In the genomic region with DNA sequence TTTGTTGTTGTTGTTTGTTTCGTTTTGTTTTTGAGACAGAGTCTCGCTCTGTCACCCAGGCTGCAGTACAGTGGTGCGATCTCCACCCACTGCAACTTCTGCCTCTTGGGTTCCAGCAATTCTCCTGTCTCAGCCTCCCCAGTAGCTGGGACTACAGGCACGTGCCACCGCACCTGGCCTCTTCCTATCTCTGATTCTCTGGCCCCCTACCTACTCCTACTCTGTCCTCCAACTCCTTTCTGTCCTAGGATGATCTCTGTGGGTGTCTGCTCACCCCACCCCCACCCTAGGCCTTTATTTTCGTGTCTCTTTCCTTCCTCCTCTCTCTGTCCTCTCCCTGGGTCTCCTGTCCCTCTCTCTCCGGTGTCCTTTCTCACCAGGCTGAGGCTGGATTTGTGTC, we compare ENCODE assay signal across 10 cellular contexts. TPM values are rescaled to one million over a fixed set of nuclear protein-coding genes. Genes with fewer than 3 reads are reported as not detected.
DNase-seq lines count a peak whose midpoint lies in the region; ATAC-seq lines count a peak whose summit lies in the region.
"Had no signal": no experiment of that assay in that cellular context is flagged by ENCODE, and none has a peak within 500 bp of the region (broad histone marks: within the 10 kb centered on the region; RNA-seq: fewer than 3 reads in every experiment).

No MANE protein-coding gene starts in this region.

- peaks cover 38% of the 10 kb centered on the region for H3K36me3 Mint-ChIP-seq in stimulated activated naive CD8-positive, alpha-beta T cell treated with anti-CD3 and anti-CD28 coated beads, Interleukin-15, Interleukin-2, amounts not matched to agents 100 ng/mL and 50 ng/mL, for 24 hours (ENCODE audit: low read depth)
- H3K36me3 Mint-ChIP-seq in activated T-helper 17 cell treated with anti-CD3 and anti-CD28 coated beads, Interleukin-2, amount 50 U/mL, for 72 hours (ENCODE audit: low read depth) = peaks cover 79% of the 10 kb centered on the region
- H3K36me3 Mint-ChIP-seq in memory B cell = peaks cover 15% of the 10 kb centered on the region

- peak overlapping the region; percentile 69 for H3K27ac Mint-ChIP-seq in stimulated activated naive CD8-positive, alpha-beta T cell treated with anti-CD3 and anti-CD28 coated beads, Interleukin-15, Interleukin-2, amounts not matched to agents 100 ng/mL and 50 ng/mL, for 24 hours
- H3K27ac Mint-ChIP-seq in activated T-helper 17 cell treated with anti-CD3 and anti-CD28 coated beads, Interleukin-2, amount 50 U/mL, for 72 hours = peak overlapping the region; percentile 98
- peak overlapping the region; percentile 98 for H3K27ac Mint-ChIP-seq in memory B cell

- no peaks in the 10 kb centered on the region for H3K27me3 Mint-ChIP-seq in stimulated activated naive CD8-positive, alpha-beta T cell treated with anti-CD3 and anti-CD28 coated beads, Interleukin-15, Interleukin-2, amounts not matched to agents 100 ng/mL and 50 ng/mL, for 24 hours
- no peaks in the 10 kb centered on the region for H3K27me3 Mint-ChIP-seq in activated T-helper 17 cell treated with anti-CD3 and anti-CD28 coated beads, Interleukin-2, amount 50 U/mL, for 72 hours
- H3K27me3 Mint-ChIP-seq in memory B cell = no peaks in the 10 kb centered on the region

- ATAC-seq in stimulated activated naive CD8-positive, alpha-beta T cell treated with anti-CD3 and anti-CD28 coated beads, Interleukin-15, Interleukin-2, amounts not matched to agents 100 U/mL and 50 U/mL, for 24 hours = no peak
- ATAC-seq in activated T-helper 17 cell treated with anti-CD3 and anti-CD28 coated beads, Interleukin-2, amount 50 U/mL, for 72 hours (replicated peaks) = no peak
- no peak for ATAC-seq in memory B cell (ENCODE audit: low read depth)
- no peak for ATAC-seq in HG03280 (IDR thresholded peaks at IDR 0.05; ENCODE audit: unreplicated experiment)
- ATAC-seq in HG03565 (IDR thresholded peaks at IDR 0.05; ENCODE audit: unreplicated experiment) = no peak
- ATAC-seq: body of pancreas had no signal

- H3K4me1 Mint-ChIP-seq in stimulated activated naive CD8-positive, alpha-beta T cell treated with anti-CD3 and anti-CD28 coated beads, Interleukin-15, Interleukin-2, amounts not matched to agents 100 ng/mL and 50 ng/mL, for 24 hours (ENCODE audit: low read depth) = peaks cover 45% of the 10 kb centered on the region
- peaks cover 15% of the 10 kb centered on the region for H3K4me1 Mint-ChIP-seq in activated T-helper 17 cell treated with anti-CD3 and anti-CD28 coated beads, Interleukin-2, amount 50 U/mL, for 72 hours
- peaks cover 29% of the 10 kb centered on the region for H3K4me1 Mint-ChIP-seq in memory B cell

- H3K4me3 Mint-ChIP-seq in stimulated activated naive CD8-positive, alpha-beta T cell treated with anti-CD3 and anti-CD28 coated beads, Interleukin-15, Interleukin-2, amounts not matched to agents 100 ng/mL and 50 ng/mL, for 24 hours = peak overlapping the region; percentile 100
- H3K4me3 Mint-ChIP-seq in activated T-helper 17 cell treated with anti-CD3 and anti-CD28 coated beads, Interleukin-2, amount 50 U/mL, for 72 hours = peak overlapping the region; percentile 99
- H3K4me3 Mint-ChIP-seq in memory B cell = peak overlapping the region; percentile 95

- H3K9me3 Mint-ChIP-seq in stimulated activated naive CD8-positive, alpha-beta T cell treated with anti-CD3 and anti-CD28 coated beads, Interleukin-15, Interleukin-2, amounts not matched to agents 100 ng/mL and 50 ng/mL, for 24 hours = no peaks in the 10 kb centered on the region
- no peaks in the 10 kb centered on the region for H3K9me3 Mint-ChIP-seq in activated T-helper 17 cell treated with anti-CD3 and anti-CD28 coated beads, Interleukin-2, amount 50 U/mL, for 72 hours
- peaks cover 1% of the 10 kb centered on the region for H3K9me3 Mint-ChIP-seq in memory B cell

- DNase-seq in stimulated activated naive CD8-positive, alpha-beta T cell treated with anti-CD3 and anti-CD28 coated beads, Interleukin-15, Interleukin-2, amounts not matched to agents 100 U/mL and 50 U/mL, for 24 hours = no peak
- DNase-seq in memory B cell (ENCODE audit: low spot score in 2 of 2) (no peak), occipital lobe (lab: John Stamatoyannopoulos, UW) (no peak), foreskin melanocyte (no peak)
- DNase-seq: body of pancreas, SW 1271 had no signal

RNA-seq across cellular contexts. Expression of gene PIH1D1, which starts 1.2 kb away (rescaled TPM):
- total RNA-seq in activated T-helper 17 cell treated with anti-CD3 and anti-CD28 coated beads, Interleukin-2, amount 50 U/mL, for 72 hours = 100 to 1,000 TPM; 183 to 194 TPM
- 58.0 TPM for total RNA-seq in occipital lobe

RNA-seq across cellular contexts. Expression of gene ALDH16A1, which starts 2.6 kb away (rescaled TPM):
- total RNA-seq in activated T-helper 17 cell treated with anti-CD3 and anti-CD28 coated beads, Interleukin-2, amount 50 U/mL, for 72 hours = 10 to 100 TPM; 15.5 to 39.1 TPM
- 8.0 TPM for total RNA-seq in occipital lobe

RNA-seq across cellular contexts. Expression of gene SLC17A7, which starts 9.1 kb away (rescaled TPM):
- under 1 TPM in 1 of 2 donors, not detected in 1; 0.40 TPM for total RNA-seq in activated T-helper 17 cell treated with anti-CD3 and anti-CD28 coated beads, Interleukin-2, amount 50 U/mL, for 72 hours
- 34.6 TPM for total RNA-seq in occipital lobe

RNA-seq across cellular contexts. Expression of gene FLT3LG, which starts 23.6 kb away (rescaled TPM):
- 10 to 100 TPM; 77.2 to 92.8 TPM for total RNA-seq in activated T-helper 17 cell treated with anti-CD3 and anti-CD28 coated beads, Interleukin-2, amount 50 U/mL, for 72 hours
- total RNA-seq in occipital lobe = not detected

RNA-seq across cellular contexts. Expression of gene GFY, which starts 25.2 kb away (rescaled TPM):
- total RNA-seq in activated T-helper 17 cell treated with anti-CD3 and anti-CD28 coated beads, Interleukin-2, amount 50 U/mL, for 72 hours = not detected
- not detected for total RNA-seq in occipital lobe
- total RNA-seq: body of pancreas had no signal

Comparison
In these comparisons a context has a peak if more than half of its experiments do, and no peak if none do; other contexts are left out.
1. RNA of gene SLC17A7, which starts 9.1 kb away (total RNA-seq): 34.6 TPM in occipital lobe (single experiment); 0.40 TPM in activated T-helper 17 cell treated with anti-CD3 and anti-CD28 coated beads, Interleukin-2, amount 50 U/mL, for 72 hours; every median in the first group is over 10 times any median in the second.
2. Peak in every context shown above with its lines, with median percentiles within 50 percentile points of each other: H3K27ac Mint-ChIP-seq and H3K4me3 Mint-ChIP-seq.